Comparison of ENCODE assay signal across 22 cellular contexts in genomic region chr3:36714343-36714742, GRCh38. TPM values are rescaled to one million over a fixed set of nuclear protein-coding genes. Genes with fewer than 3 reads are reported as not detected.
DNase-seq lines count a peak whose midpoint lies in the region; ATAC-seq, FAIRE-seq and TF ChIP-seq lines count a peak whose summit lies in the region.
"Had no signal": no experiment of that assay in that cellular context is flagged by ENCODE, and none has a peak within 500 bp of the region (broad histone marks: within the 10 kb centered on the region; RNA-seq: fewer than 3 reads in every experiment).

No MANE protein-coding gene starts in this region.

- H3K9me3 Mint-ChIP-seq in Caco-2 (ENCODE audit: unreplicated experiment) (no peaks in the 10 kb centered on the region), CD14-positive monocyte (no peaks in the 10 kb centered on the region)
- no peaks in the 10 kb centered on the region for H3K9me3 Mint-ChIP-seq in activated T-cell treated with anti-CD3 and anti-CD28 coated beads, Interleukin-2, amount 50 U/mL, for 4 hours
- H3K9me3 Mint-ChIP-seq: activated T-helper 17 cell treated with anti-CD3 and anti-CD28 coated beads, Interleukin-2, amount 50 U/mL, for 72 hours; stimulated activated naive CD8-positive, alpha-beta T cell treated with anti-CD3 and anti-CD28 coated beads, Interleukin-15, amount 100 ng/mL, for 72 hours; T-cell; WTC11 had no signal

- H3K4me1 ChIP-seq in Caco-2 (no peaks in the 10 kb centered on the region), H1 (replicated peaks in 1 of 4; ENCODE audit: control insufficient read depth in 3 of 4, insufficient read depth in 4 of 4, low read length in 3 of 4) (no peaks in the 10 kb centered on the region), psoas muscle (no peaks in the 10 kb centered on the region)
- H3K4me1 ChIP-seq: colonic mucosa, left ventricle myocardium inferior, parathyroid adenoma had no signal

- no peak for FAIRE-seq in H1 (lab: Jason Lieb, UNC)
- FAIRE-seq: H54 had no signal

- 89% methylated on average over 5 of the region's 5 CpGs; no CpG with 5 or more reads in 1 of the 2 experiments for WGBS in H1 (ENCODE audit: extremely low coverage in 1 of 2, insufficient coverage in 1 of 2, insufficient read length in 1 of 2, insufficient replicate concordance in 2 of 2, low coverage in 1 of 2, low lambda C conversion rate in 2 of 2, missing lambda C conversion rate in 1 of 2), 2 experiments
- 43 to 53% (median 44%) methylated on average over 5 of the region's 5 CpGs for WGBS in psoas muscle, 3 donors

- no peaks in the 10 kb centered on the region for H3K23me2 ChIP-seq in H1 (ENCODE audit: low read depth, low read length)

- H4K5ac ChIP-seq in H1 (ENCODE audit: insufficient read length, low read depth, low read length): no peak overlapping the region

- H3K27me3 ChIP-seq in Caco-2 (replicated peaks; ENCODE audit: control insufficient read depth, insufficient read depth, low read length) (no peaks in the 10 kb centered on the region), H1 (replicated peaks in 1 of 4; ENCODE audit: control insufficient read depth in 3 of 4, extremely low read depth in 1 of 4, insufficient read depth in 3 of 4, low read length in 3 of 4) (no peaks in the 10 kb centered on the region), psoas muscle (ENCODE audit: insufficient read depth in 3 of 3, low read length in 2 of 3) (no peaks in the 10 kb centered on the region)
- H3K27me3 ChIP-seq: BLaER1 treated with 17β-estradiol and CSF1 and Interleukin-3, amounts not matched to agents 10 nM and 100 nM; colonic mucosa had no signal

- CTCF ChIA-PET in Caco-2 (lab: Charles Lee): interaction anchor here (0.7 kb wide), 1 partner anchor 336 kb away, joined by 3 read pairs; no protein-coding TSS in a partner anchor
- CTCF ChIA-PET in H1 (lab: Charles Lee; ENCODE audit: partially characterized antibody): interaction anchor here (0.6 to 1.0 kb wide), 3 partner anchors 10 to 500 kb away, joined by 3 read pairs; no protein-coding TSS in a partner anchor

- H4K8ac ChIP-seq in H1 (ENCODE audit: extremely low read depth, insufficient read depth, low read length): no peak overlapping the region

- no peak overlapping the region for H3K14ac ChIP-seq in H1 (ENCODE audit: insufficient read length)

- no peak overlapping the region for H2AFZ ChIP-seq in H1 (ENCODE audit: low read length)
- H2AFZ ChIP-seq: parathyroid adenoma had no signal

- POLR2A ChIA-PET in Caco-2 (lab: Charles Lee): no interaction called here
- POLR2A ChIA-PET in H1 (lab: Charles Lee; ENCODE audit: partially characterized antibody): no interaction called here

- H2BK15ac ChIP-seq in H1 (ENCODE audit: low read length): no peak overlapping the region

- H2BK120ac ChIP-seq in H1 (replicated peaks; ENCODE audit: low read depth, low read length): no peak overlapping the region

- no peak overlapping the region for H2BK12ac ChIP-seq in H1 (ENCODE audit: low read depth, low read length)

- no peak overlapping the region for H3K23ac ChIP-seq in H1 (ENCODE audit: insufficient read length)

- no peak overlapping the region for H2BK20ac ChIP-seq in H1 (ENCODE audit: low read length)

- peaks cover under 1% of the 10 kb centered on the region for H3K27me3 Mint-ChIP-seq in Caco-2 (ENCODE audit: insufficient read depth, unreplicated experiment)
- H3K27me3 Mint-ChIP-seq in activated T-cell treated with anti-CD3 and anti-CD28 coated beads, Interleukin-2, amount 50 U/mL, for 4 hours (ENCODE audit: low read depth): peaks cover 3% of the 10 kb centered on the region
- peaks cover under 1 to 4% (median 2%) of the 10 kb centered on the region in 3 donors for H3K27me3 Mint-ChIP-seq in CD14-positive monocyte (ENCODE audit: low read depth in 3 of 3)
- H3K27me3 Mint-ChIP-seq: stimulated activated naive CD8-positive, alpha-beta T cell treated with anti-CD3 and anti-CD28 coated beads, Interleukin-15, amount 100 ng/mL, for 72 hours had no signal

- H4K91ac ChIP-seq in H1 (replicated peaks; ENCODE audit: insufficient read length, low read length): no peak overlapping the region

- intact Hi-C loops in Caco-2 (cut with micrococcal nuclease; ENCODE audit: unreplicated experiment) (no loop called here), CD14-positive monocyte (cut with micrococcal nuclease) (no loop called here), psoas muscle (cut with DNase I) (no loop called here)

- H4K20me1 ChIP-seq in H1 (replicated peaks in 1 of 2; ENCODE audit: control insufficient read depth in 1 of 2, insufficient read depth in 2 of 2, low read length in 2 of 2): no peaks in the 10 kb centered on the region
- H4K20me1 ChIP-seq: BLaER1 treated with 17β-estradiol and CSF1 and Interleukin-3, amounts not matched to agents 10 nM and 100 nM had no signal

- H3K36me3 ChIP-seq in Caco-2 (ENCODE audit: control insufficient read depth, insufficient read depth, low read length) (no peaks in the 10 kb centered on the region), H1 (ENCODE audit: control insufficient read depth in 2 of 4, insufficient read depth in 4 of 4, low read length in 3 of 4) (no peaks in the 10 kb centered on the region), psoas muscle (ENCODE audit: insufficient read depth in 1 of 2, low read depth in 1 of 2) (no peaks in the 10 kb centered on the region)
- H3K36me3 ChIP-seq: BLaER1 treated with 17β-estradiol and CSF1 and Interleukin-3, amounts not matched to agents 10 nM and 100 nM; colonic mucosa; left ventricle myocardium inferior had no signal

- no peak for TF ChIP-seq EP300 in H1 (IDR thresholded peaks at IDR 0.05; ENCODE audit: borderline replicate concordance in 1 of 2, low read depth in 2 of 2, low read length in 2 of 2)

- DNase-seq in Caco-2 (peak in 1 of 2 experiments; percentile 35), NCI-H226 (peak; percentile 35), H1 (ENCODE audit: low read depth in 1 of 2, low spot score in 2 of 2) (no peak), omental fat pad (ENCODE audit: low spot score) (no peak), NCI-H1417 (lab: John Stamatoyannopoulos, UW) (no peak), CD14-positive monocyte (ENCODE audit: low spot score) (no peak), psoas muscle (no peak)
- DNase-seq in activated T-cell treated with anti-CD3 and anti-CD28 coated beads, Interleukin-2, amount 50 U/mL, for 4 hours: no peak
- DNase-seq: amniotic stem cell; colonic mucosa; DND-41; left ventricle myocardium inferior; NCI-H2081 treated with DMSO at 0.1 percent for 48 hours; NCI-H774; RPMI8226; stimulated activated naive CD8-positive, alpha-beta T cell treated with anti-CD3 and anti-CD28 coated beads, Interleukin-15, amount 100 ng/mL, for 72 hours; T-cell had no signal

- no peaks in the 10 kb centered on the region for H3K79me2 ChIP-seq in H1 (ENCODE audit: control insufficient read depth in 1 of 2, insufficient read depth in 2 of 2, low read length in 2 of 2)
- H3K79me2 ChIP-seq: parathyroid adenoma had no signal

- BruUV-seq in Caco-2 (replicated peaks; lab: Mats Ljungman, UMichigan): no TSS peak

- H3K27ac Mint-ChIP-seq in Caco-2 (ENCODE audit: unreplicated experiment): no peak overlapping the region
- no peak overlapping the region for H3K27ac Mint-ChIP-seq in CD14-positive monocyte
- H3K27ac Mint-ChIP-seq: activated T-helper 17 cell treated with anti-CD3 and anti-CD28 coated beads, Interleukin-2, amount 50 U/mL, for 72 hours; T-cell; WTC11 had no signal

- no peak overlapping the region for H2BK5ac ChIP-seq in H1 (ENCODE audit: low read depth, low read length)

- H3K4me3 ChIP-seq in Caco-2 (ENCODE audit: low read depth, low read length): no peak overlapping the region
- H3K4me3 ChIP-seq in H1 (ENCODE audit: extremely low read depth in 1 of 4, insufficient read depth in 2 of 4, low read depth in 3 of 4, low read length in 4 of 4): no peak overlapping the region
- H3K4me3 ChIP-seq in psoas muscle: no peak overlapping the region
- H3K4me3 ChIP-seq: BLaER1 treated with 17β-estradiol and CSF1 and Interleukin-3, amounts not matched to agents 10 nM and 100 nM; colonic mucosa; left ventricle myocardium inferior had no signal

- no peak overlapping the region for H3K4me2 ChIP-seq in H1 (ENCODE audit: insufficient read depth in 1 of 2, low read depth in 2 of 2, low read length in 2 of 2)

- H3K36me3 Mint-ChIP-seq in Caco-2 (ENCODE audit: insufficient read depth, unreplicated experiment) (no peaks in the 10 kb centered on the region), CD14-positive monocyte (no peaks in the 10 kb centered on the region)
- no peaks in the 10 kb centered on the region for H3K36me3 Mint-ChIP-seq in activated T-cell treated with anti-CD3 and anti-CD28 coated beads, Interleukin-2, amount 50 U/mL, for 4 hours (ENCODE audit: insufficient read depth)
- H3K36me3 Mint-ChIP-seq: T-cell, WTC11 had no signal

- no peak for TF ChIP-seq RAD21 in H1 (IDR thresholded peaks at IDR 0.05 in 1 of 2, conservative IDR thresholded peaks at IDR 0.05 in 1 of 2; ENCODE audit: low read depth in 2 of 2, low read length in 2 of 2)

- TF ChIP-seq CTCF in Caco-2 (IDR thresholded peaks at IDR 0.05; ENCODE audit: insufficient read depth in 1 of 2, low read depth in 1 of 2, low read length in 1 of 2, severe bottlenecking in 1 of 2, unreplicated experiment in 1 of 2) (peak; percentile 23 to 35), H1 (IDR thresholded peaks at IDR 0.05; ENCODE audit: control extremely low read depth in 1 of 3, insufficient read depth in 1 of 3, low read depth in 1 of 3, low read length in 3 of 3) (no peak), omental fat pad (IDR thresholded peaks at IDR 0.05) (no peak), CD14-positive monocyte (IDR thresholded peaks at IDR 0.05) (no peak), psoas muscle (IDR thresholded peaks at IDR 0.05) (no peak)

- no peak for TF ChIP-seq POLR2A in H1 (IDR thresholded peaks at IDR 0.05; ENCODE audit: control extremely low read depth in 1 of 2, low read depth in 2 of 2, low read length in 2 of 2)

- H3K4me3 Mint-ChIP-seq in Caco-2 (ENCODE audit: unreplicated experiment) (no peak overlapping the region), CD14-positive monocyte (no peak overlapping the region)
- H3K4me3 Mint-ChIP-seq in activated T-cell treated with anti-CD3 and anti-CD28 coated beads, Interleukin-2, amount 50 U/mL, for 4 hours: no peak overlapping the region
- H3K4me3 Mint-ChIP-seq: activated T-helper 17 cell treated with anti-CD3 and anti-CD28 coated beads, Interleukin-2, amount 50 U/mL, for 72 hours; stimulated activated naive CD8-positive, alpha-beta T cell treated with anti-CD3 and anti-CD28 coated beads, Interleukin-15, amount 100 ng/mL, for 72 hours; T-cell; WTC11 had no signal

- no peaks in the 10 kb centered on the region for H3K79me1 ChIP-seq in H1 (ENCODE audit: low read depth, low read length)

- H3K4me1 Mint-ChIP-seq in Caco-2 (ENCODE audit: low read depth, unreplicated experiment) (no peaks in the 10 kb centered on the region), CD14-positive monocyte (peaks cover 3% of the 10 kb centered on the region)
- no peaks in the 10 kb centered on the region for H3K4me1 Mint-ChIP-seq in activated T-cell treated with anti-CD3 and anti-CD28 coated beads, Interleukin-2, amount 50 U/mL, for 4 hours (ENCODE audit: low read depth)
- H3K4me1 Mint-ChIP-seq: activated T-helper 17 cell treated with anti-CD3 and anti-CD28 coated beads, Interleukin-2, amount 50 U/mL, for 72 hours; stimulated activated naive CD8-positive, alpha-beta T cell treated with anti-CD3 and anti-CD28 coated beads, Interleukin-15, amount 100 ng/mL, for 72 hours; T-cell had no signal

- ATAC-seq in omental fat pad (ENCODE audit: low FRiP score) (peak; percentile 41), psoas muscle (no peak)
- no peak for ATAC-seq in activated T-cell treated with anti-CD3 and anti-CD28 coated beads, Interleukin-2, amount 50 U/mL, for 4 hours
- ATAC-seq: activated T-helper 17 cell treated with anti-CD3 and anti-CD28 coated beads, Interleukin-2, amount 50 U/mL, for 72 hours; stimulated activated naive CD8-positive, alpha-beta T cell treated with anti-CD3 and anti-CD28 coated beads, Interleukin-15, amount 100 ng/mL, for 72 hours; T-cell; WTC11 had no signal

- no peak overlapping the region for H3K18ac ChIP-seq in H1 (ENCODE audit: extremely low read depth, low read length)

- H3K9ac ChIP-seq in H1 (replicated peaks in 1 of 4; ENCODE audit: extremely low read depth in 1 of 4, low read depth in 3 of 4, low read length in 3 of 4): no peak overlapping the region
- H3K9ac ChIP-seq: BLaER1 treated with 17β-estradiol and CSF1 and Interleukin-3, amounts not matched to agents 10 nM and 100 nM; parathyroid adenoma had no signal

- H3K56ac ChIP-seq in H1 (replicated peaks; ENCODE audit: insufficient read length, low read depth, low read length): no peak overlapping the region

- no peak overlapping the region for H3K4ac ChIP-seq in H1 (replicated peaks; ENCODE audit: insufficient read length, low read depth, low read length)

- H3K27ac ChIP-seq in H1 (ENCODE audit: low read depth, low read length) (no peak overlapping the region), psoas muscle (no peak overlapping the region)
- H3K27ac ChIP-seq: BLaER1 treated with 17β-estradiol and CSF1 and Interleukin-3, amounts not matched to agents 10 nM and 100 nM; colonic mucosa; left ventricle myocardium inferior; parathyroid adenoma had no signal

- no peak overlapping the region for H2AK5ac ChIP-seq in H1 (ENCODE audit: low read depth, low read length)

- H3K9me3 ChIP-seq in Caco-2: no peaks in the 10 kb centered on the region
- H3K9me3 ChIP-seq in H1 (ENCODE audit: insufficient read depth in 2 of 2, low read depth in 1 of 2, low read length in 1 of 2): no peaks in the 10 kb centered on the region
- no peaks in the 10 kb centered on the region for H3K9me3 ChIP-seq in psoas muscle
- H3K9me3 ChIP-seq: colonic mucosa, left ventricle myocardium inferior had no signal

RNA-seq across cellular contexts. Expression of gene DCLK3, which starts 50.0 kb away (rescaled TPM):
- not detected in 2 replicates for total RNA-seq in Caco-2 (2022)
- 0.63 and 0.69 TPM in 2 replicates for total RNA-seq in H1 (2021; fragmentation: NEBNext Ultra II Directional; extraction: Animal tissue kit (Norgen Biotek cat#: 25700))
- polyA plus RNA-seq in H1 (2011; rRNA removed): 0.27 TPM in 2 replicates
- 0.49 TPM for polyA plus RNA-seq in H1 (2011; cell fraction: cytosol; rRNA removed)
- polyA plus RNA-seq in H1 (2011; cell fraction: nucleus; rRNA removed): 0.44 TPM
- polyA plus RNA-seq in H1 (2012, experiment 1 of 2): 0.76 to 1.4 TPM (median 0.85 TPM) in 4 replicates
- 0.28 TPM for polyA plus RNA-seq in H1 (2012, experiment 2 of 2)
- polyA plus RNA-seq in H1 (2013, experiment 1 of 2): 0.55 TPM
- polyA plus RNA-seq in H1 (2013, experiment 2 of 2): 0.64 TPM
- polyA minus RNA-seq in H1 (2011; rRNA and poly(A)+ RNA removed): 0.38 and 0.83 TPM in 2 replicates
- polyA minus RNA-seq in H1 (2011; cell fraction: cytosol; rRNA and poly(A)+ RNA removed): 0.44 TPM
- polyA minus RNA-seq in H1 (2011; cell fraction: nucleus; rRNA and poly(A)+ RNA removed): 0.50 TPM
- total RNA-seq in omental fat pad: under 1 TPM in 3 of 4 donors, not detected in 1; 0.09 to 0.47 (median 0.12) TPM
- total RNA-seq in activated T-cell treated with anti-CD3 and anti-CD28 coated beads, Interleukin-2, amount 50 U/mL, for 4 hours: not detected
- not detected for polyA plus RNA-seq in CD14-positive monocyte
- total RNA-seq in psoas muscle: 1 to 10 TPM in 2 of 4 donors, under 1 TPM in 2; 0.54 to 1.7 (median 0.93) TPM
- polyA plus RNA-seq in psoas muscle: under 1 TPM; 0.34 to 0.42 (median 0.36) TPM
- total RNA-seq: T-cell had no signal

Comparison
In these comparisons a context has a peak if more than half of its experiments do, and no peak if none do; other contexts are left out.
1. CTCF ChIP-seq: peak in Caco-2 (2 of 2); none in H1 (0 of 3), omental fat pad (0 of 3), CD14-positive monocyte (single experiment) and psoas muscle (single experiment).